In the genomic region with DNA sequence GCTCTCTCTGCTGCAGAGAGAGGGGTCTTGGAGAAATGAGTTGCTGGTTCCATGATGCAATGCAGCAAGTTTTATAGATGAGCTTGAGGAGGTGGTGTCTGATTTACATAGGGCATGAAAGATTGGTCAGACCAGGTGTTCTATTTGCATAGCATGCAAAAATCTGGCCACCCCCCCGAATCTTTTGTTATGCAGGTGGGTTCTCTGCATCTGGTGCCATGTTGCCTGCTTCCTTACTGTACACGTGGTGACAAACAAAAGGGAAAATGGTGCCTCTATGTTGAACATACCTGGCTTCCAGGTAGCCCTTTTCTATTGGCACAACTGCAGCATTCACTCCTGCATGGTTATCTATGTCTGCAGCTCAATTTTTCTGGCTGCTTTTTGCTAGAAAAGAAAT, we compare ENCODE assay signal across 27 cellular contexts.
"Had no signal": no experiment of that assay in that cellular context is flagged by ENCODE, and none has a peak within 500 bp of the region (broad histone marks: within the 10 kb centered on the region; RNA-seq: fewer than 3 reads in every experiment).

No MANE protein-coding gene starts in this region.

- ATAC-seq: activated CD8-positive, alpha-beta memory T cell treated with anti-CD3 and anti-CD28 coated beads, Interleukin-2, amount 10 ng/mL, durations not matched to agents 7 days and 5 days; activated naive CD8-positive, alpha-beta T cell treated with anti-CD3 and anti-CD28 coated beads, Interleukin-2, amount 50 U/mL, for 24 hours; body of pancreas; Panc1; Right ventricle myocardium inferior; T-cell had no signal

- DNase-seq: activated B cell treated with CpG ODN at 0.5 μM for 24 hours; activated CD4-positive, alpha-beta T cell treated with anti-CD3 and anti-CD28 coated beads for 1 hour; activated CD4-positive, alpha-beta T cell treated with anti-CD3 and anti-CD28 coated beads, Interleukin-2, amount 10 ng/mL, durations not matched to agents 24 days and 14 days; activated CD4-positive, alpha-beta T cell treated with anti-CD3 and anti-CD28 coated beads, Interleukin-2, amount 50 U/mL, for 48 hours; activated CD8-positive, alpha-beta memory T cell treated with anti-CD3 and anti-CD28 coated beads, Interleukin-2, amount 10 ng/mL, durations not matched to agents 7 days and 5 days; activated effector memory CD4-positive, alpha-beta T cell treated with Interleukin-2 at 50 U/mL for 16 hours; activated naive CD4-positive, alpha-beta T cell; activated naive CD8-positive, alpha-beta T cell treated with anti-CD3 and anti-CD28 coated beads, Interleukin-2, amount 50 U/mL, for 24 hours; activated T-cell treated with anti-CD3 and anti-CD28 coated beads, Interleukin-2, amount 50 U/mL, for 24 hours; amniotic stem cell; body of pancreas; central memory CD4-positive, alpha-beta T cell; NCI-H1092; NCI-H1694 treated with DMSO at 0.1 percent for 48 hours; NCI-H2029 treated with DMSO at 0.1 percent for 48 hours; NCI-H2171; NCI-H2227 treated with DMSO at 0.1 percent for 48 hours; NCI-H446 treated with DMSO at 0.1 percent for 48 hours; NCI-H524 treated with DMSO at 0.1 percent for 48 hours; NK-92 treated with Interleukin-12 subunit alpha and Interleukin-12 subunit beta, amount 100 ng/mL, for 24 hours; OCI-M1; RPMI8226; T-cell; T-helper 2 cell; T1000 had no signal
